8 cellular contexts compared by ENCODE assay signal in the genomic region with DNA sequence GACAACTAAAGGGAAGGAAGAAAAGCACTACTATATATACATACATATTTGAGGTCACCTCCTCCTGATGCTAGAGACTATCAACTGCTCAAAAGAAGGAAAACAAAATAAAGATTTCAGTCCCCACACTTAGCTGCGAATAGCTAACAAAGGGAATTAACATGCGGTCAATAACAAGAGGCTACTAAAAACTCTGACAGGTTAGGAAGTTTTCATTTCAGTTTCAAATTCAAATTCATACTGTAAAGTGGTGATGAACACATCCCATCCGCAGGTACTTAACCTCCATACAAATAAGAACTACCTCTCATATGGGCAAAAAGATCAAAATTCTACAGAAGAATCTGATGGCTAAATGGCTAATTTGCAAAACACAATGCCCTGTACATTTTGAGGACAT. TPM values are rescaled to one million over a fixed set of nuclear protein-coding genes. Genes with fewer than 3 reads are reported as not detected.
DNase-seq lines count a peak whose midpoint lies in the region; ATAC-seq and TF ChIP-seq lines count a peak whose summit lies in the region.

No MANE protein-coding gene starts in this region.

- H2AFZ ChIP-seq in hepatocyte, result no peak overlapping the region

- peak overlapping the region; percentile 90 for H3K4me2 ChIP-seq in hepatocyte

- DNase-seq in activated CD8-positive, alpha-beta memory T cell treated with anti-CD3 and anti-CD28 coated beads, Interleukin-2, amount 10 ng/mL, durations not matched to agents 7 days and 5 days, result no peak
- DNase-seq in activated CD8-positive, alpha-beta memory T cell treated with anti-CD3 and anti-CD28 coated beads, Interleukin-2, amount 50 U/mL, for 48 hours, result no peak
- no peak for DNase-seq in activated T-helper 1 cell treated with anti-CD3 and anti-CD28 coated beads, Interleukin-12 subunit alpha, Interleukin-12 subunit beta, Interleukin-2, Interleukin-4 antibody, amounts not matched to agents 30 ng/mL and 10 ng/mL and 1 ng/mL, durations not matched to agents 14 hours and 24 hours and 36 hours (ENCODE audit: low spot score)
- DNase-seq in hepatocyte (ENCODE audit: low spot score), result no peak
- DNase-seq in stomach, result no peak
- DNase-seq in NCI-H226, result no peak
- DNase-seq in foreskin melanocyte, result no peak
- DNase-seq in aorta, result no peak

- no peaks in the 10 kb centered on the region for H3K27me3 Mint-ChIP-seq in activated CD8-positive, alpha-beta memory T cell treated with anti-CD3 and anti-CD28 coated beads, Interleukin-2, amount 10 ng/mL, durations not matched to agents 7 days and 5 days
- no peaks in the 10 kb centered on the region for H3K27me3 Mint-ChIP-seq in activated T-helper 1 cell treated with anti-CD3 and anti-CD28 coated beads, Interleukin-12 subunit alpha, Interleukin-12 subunit beta, Interleukin-2, Interleukin-4 antibody, amounts not matched to agents 30 ng/mL and 10 ng/mL and 1 ng/mL, durations not matched to agents 14 hours and 24 hours and 36 hours (ENCODE audit: insufficient read depth)

- H3K36me3 Mint-ChIP-seq in activated CD8-positive, alpha-beta memory T cell treated with anti-CD3 and anti-CD28 coated beads, Interleukin-2, amount 10 ng/mL, durations not matched to agents 7 days and 5 days, result peaks cover 52% of the 10 kb centered on the region
- H3K36me3 Mint-ChIP-seq in activated T-helper 1 cell treated with anti-CD3 and anti-CD28 coated beads, Interleukin-12 subunit alpha, Interleukin-12 subunit beta, Interleukin-2, Interleukin-4 antibody, amounts not matched to agents 30 ng/mL and 10 ng/mL and 1 ng/mL, durations not matched to agents 14 hours and 24 hours and 36 hours (ENCODE audit: low read depth), result peaks cover 23% of the 10 kb centered on the region

- H3K4me3 Mint-ChIP-seq in activated CD8-positive, alpha-beta memory T cell treated with anti-CD3 and anti-CD28 coated beads, Interleukin-2, amount 10 ng/mL, durations not matched to agents 7 days and 5 days, result peak overlapping the region; percentile 93
- peak overlapping the region; percentile 99 for H3K4me3 Mint-ChIP-seq in activated T-helper 1 cell treated with anti-CD3 and anti-CD28 coated beads, Interleukin-12 subunit alpha, Interleukin-12 subunit beta, Interleukin-2, Interleukin-4 antibody, amounts not matched to agents 30 ng/mL and 10 ng/mL and 1 ng/mL, durations not matched to agents 14 hours and 24 hours and 36 hours

- peaks cover 71% of the 10 kb centered on the region for H3K79me2 ChIP-seq in hepatocyte

- H3K27ac Mint-ChIP-seq in activated CD8-positive, alpha-beta memory T cell treated with anti-CD3 and anti-CD28 coated beads, Interleukin-2, amount 10 ng/mL, durations not matched to agents 7 days and 5 days, result peak overlapping the region; percentile 98
- peak overlapping the region; percentile 99 for H3K27ac Mint-ChIP-seq in activated T-helper 1 cell treated with anti-CD3 and anti-CD28 coated beads, Interleukin-12 subunit alpha, Interleukin-12 subunit beta, Interleukin-2, Interleukin-4 antibody, amounts not matched to agents 30 ng/mL and 10 ng/mL and 1 ng/mL, durations not matched to agents 14 hours and 24 hours and 36 hours

- H4K20me1 ChIP-seq in hepatocyte (ENCODE audit: insufficient read depth, poor library complexity, severe bottlenecking), result peaks cover 67% of the 10 kb centered on the region

- no peaks in the 10 kb centered on the region for H3K9me3 Mint-ChIP-seq in activated CD8-positive, alpha-beta memory T cell treated with anti-CD3 and anti-CD28 coated beads, Interleukin-2, amount 10 ng/mL, durations not matched to agents 7 days and 5 days (ENCODE audit: low read depth)
- H3K9me3 Mint-ChIP-seq in activated T-helper 1 cell treated with anti-CD3 and anti-CD28 coated beads, Interleukin-12 subunit alpha, Interleukin-12 subunit beta, Interleukin-2, Interleukin-4 antibody, amounts not matched to agents 30 ng/mL and 10 ng/mL and 1 ng/mL, durations not matched to agents 14 hours and 24 hours and 36 hours, result no peaks in the 10 kb centered on the region

- no peaks in the 10 kb centered on the region for H3K9me2 ChIP-seq in hepatocyte (replicated peaks; ENCODE audit: insufficient read depth)

- TF ChIP-seq EP300 in stomach (IDR thresholded peaks at IDR 0.05), result no peak

- no peaks in the 10 kb centered on the region for H3K36me3 ChIP-seq in hepatocyte (replicated peaks; ENCODE audit: insufficient read depth, low read depth)
- no peaks in the 10 kb centered on the region for H3K36me3 ChIP-seq in stomach
- no peaks in the 10 kb centered on the region for H3K36me3 ChIP-seq in aorta (ENCODE audit: control insufficient read depth in 1 of 2, insufficient read depth in 2 of 2, low read length in 1 of 2)

- TF ChIP-seq POLR2A in stomach (IDR thresholded peaks at IDR 0.05), result no peak

- peaks cover 32% of the 10 kb centered on the region for H3K4me1 Mint-ChIP-seq in activated CD8-positive, alpha-beta memory T cell treated with anti-CD3 and anti-CD28 coated beads, Interleukin-2, amount 10 ng/mL, durations not matched to agents 7 days and 5 days
- peaks cover 33% of the 10 kb centered on the region for H3K4me1 Mint-ChIP-seq in activated T-helper 1 cell treated with anti-CD3 and anti-CD28 coated beads, Interleukin-12 subunit alpha, Interleukin-12 subunit beta, Interleukin-2, Interleukin-4 antibody, amounts not matched to agents 30 ng/mL and 10 ng/mL and 1 ng/mL, durations not matched to agents 14 hours and 24 hours and 36 hours (ENCODE audit: low read depth)

- WGBS in hepatocyte (ENCODE audit: low lambda C conversion rate, missing lambda C conversion rate), result 22% methylated on average over 3 of the region's 3 CpGs
- WGBS in stomach, 5 donors, result 5 to 24% (median 11%) methylated on average over 3 of the region's 3 CpGs
- 28 to 34% methylated on average over 3 of the region's 3 CpGs for WGBS in aorta, 2 donors

- peak overlapping the region; percentile 99 for H3K27ac ChIP-seq in hepatocyte
- H3K27ac ChIP-seq in stomach, result peak overlapping the region in 4 of 5 donors; percentile 69 to 97 (median 96)
- H3K27ac ChIP-seq in aorta (ENCODE audit: low read depth in 1 of 2, low read length in 2 of 2), result no peak overlapping the region

- H3K27me3 ChIP-seq in hepatocyte, result no peaks in the 10 kb centered on the region
- no peaks in the 10 kb centered on the region for H3K27me3 ChIP-seq in stomach
- H3K27me3 ChIP-seq in aorta (ENCODE audit: control insufficient read depth in 1 of 2, insufficient read depth in 2 of 2, low read length in 1 of 2), result no peaks in the 10 kb centered on the region

- peaks cover 28% of the 10 kb centered on the region for H3K4me1 ChIP-seq in hepatocyte (ENCODE audit: insufficient read depth)
- peaks cover 38 to 76% (median 64%) of the 10 kb centered on the region in 4 donors for H3K4me1 ChIP-seq in stomach
- H3K4me1 ChIP-seq in aorta (ENCODE audit: control insufficient read depth in 1 of 2, insufficient read depth in 2 of 2, low read length in 2 of 2), result no peaks in the 10 kb centered on the region

- H3K4me3 ChIP-seq in hepatocyte, result peak overlapping the region; percentile 77
- H3K4me3 ChIP-seq in stomach, result peak overlapping the region; percentile 0 to 96 (median 79)
- H3K4me3 ChIP-seq in aorta (ENCODE audit: low read length in 2 of 2), result no peak overlapping the region

- H3K9me3 ChIP-seq in hepatocyte (ENCODE audit: low read depth), result no peaks in the 10 kb centered on the region
- H3K9me3 ChIP-seq in stomach, result no peaks in the 10 kb centered on the region
- no peaks in the 10 kb centered on the region for H3K9me3 ChIP-seq in aorta (ENCODE audit: control insufficient read depth, low read length)

- ATAC-seq in activated CD8-positive, alpha-beta memory T cell treated with anti-CD3 and anti-CD28 coated beads, Interleukin-2, amount 10 ng/mL, durations not matched to agents 7 days and 5 days, result no peak
- no peak for ATAC-seq in aorta (ENCODE audit: low FRiP score)

- TF ChIP-seq CTCF in hepatocyte (IDR thresholded peaks at IDR 0.05; ENCODE audit: poor library complexity) (no peak), stomach (IDR thresholded peaks at IDR 0.05) (no peak)

- intact Hi-C loops in activated T-helper 1 cell treated with anti-CD3 and anti-CD28 coated beads, Interleukin-12 subunit alpha, Interleukin-12 subunit beta, Interleukin-2, Interleukin-4 antibody, amounts not matched to agents 30 ng/mL and 10 ng/mL and 1 ng/mL, durations not matched to agents 14 hours and 24 hours and 36 hours (cut with micrococcal nuclease), result loop anchor here (2.0 to 5.0 kb wide), 2 partner anchors 102 to 913 kb away; a partner anchor contains a TSS
- intact Hi-C loops in stomach (cut with DNase I; ENCODE audit: low total_unique reads), result no loop called here
- intact Hi-C loops in aorta (cut with DNase I), result no loop called here

- CTCF ChIA-PET in activated CD8-positive, alpha-beta memory T cell treated with anti-CD3 and anti-CD28 coated beads, Interleukin-2, amount 10 ng/mL, durations not matched to agents 7 days and 5 days (lab: Charles Lee), result interaction anchor here (0.7 to 3.5 kb wide), 14 partner anchors 9 to 809 kb away, joined by 3 to 23 read pairs (median 4); no protein-coding TSS in a partner anchor

RNA-seq across cellular contexts. Expression of a gene that starts 2.6 kb away (rescaled TPM):
- total RNA-seq in activated CD8-positive, alpha-beta memory T cell treated with anti-CD3 and anti-CD28 coated beads, Interleukin-2, amount 10 ng/mL, durations not matched to agents 7 days and 5 days, result 100 to 1,000 TPM; 347 to 389 TPM
- 284 and 285 TPM in 2 replicates for total RNA-seq in activated T-helper 1 cell treated with anti-CD3 and anti-CD28 coated beads, Interleukin-12 subunit alpha, Interleukin-12 subunit beta, Interleukin-2, Interleukin-4 antibody, amounts not matched to agents 30 ng/mL and 10 ng/mL and 1 ng/mL, durations not matched to agents 14 hours and 24 hours and 36 hours
- total RNA-seq in hepatocyte (75.7 and 79.0 TPM in 2 replicates), stomach (100 to 1,000 TPM in 4 of 5 donors, 10 to 100 TPM in 1; 80.5 to 438 (median 181) TPM), aorta (100 to 1,000 TPM in 1 of 2 donors, 10 to 100 TPM in 1; 99.5 to 109 TPM)
- polyA plus RNA-seq in hepatocyte (101 and 118 TPM in 2 replicates), stomach (10 to 100 TPM; 61.3 to 82.7 (median 77.5) TPM), aorta (10 to 100 TPM; 65.4 to 66.9 TPM)

Comparison
In these comparisons a context has a peak if more than half of its experiments do, and no peak if none do; other contexts are left out.
1. H3K27ac ChIP-seq: peak in hepatocyte (single experiment) and stomach (4 of 5); none in aorta (0 of 2).
2. H3K4me3 ChIP-seq: peak in hepatocyte (single experiment) and stomach (4 of 4); none in aorta (0 of 2).